ENCODE assay signal across 27 cellular contexts in the genomic region with DNA sequence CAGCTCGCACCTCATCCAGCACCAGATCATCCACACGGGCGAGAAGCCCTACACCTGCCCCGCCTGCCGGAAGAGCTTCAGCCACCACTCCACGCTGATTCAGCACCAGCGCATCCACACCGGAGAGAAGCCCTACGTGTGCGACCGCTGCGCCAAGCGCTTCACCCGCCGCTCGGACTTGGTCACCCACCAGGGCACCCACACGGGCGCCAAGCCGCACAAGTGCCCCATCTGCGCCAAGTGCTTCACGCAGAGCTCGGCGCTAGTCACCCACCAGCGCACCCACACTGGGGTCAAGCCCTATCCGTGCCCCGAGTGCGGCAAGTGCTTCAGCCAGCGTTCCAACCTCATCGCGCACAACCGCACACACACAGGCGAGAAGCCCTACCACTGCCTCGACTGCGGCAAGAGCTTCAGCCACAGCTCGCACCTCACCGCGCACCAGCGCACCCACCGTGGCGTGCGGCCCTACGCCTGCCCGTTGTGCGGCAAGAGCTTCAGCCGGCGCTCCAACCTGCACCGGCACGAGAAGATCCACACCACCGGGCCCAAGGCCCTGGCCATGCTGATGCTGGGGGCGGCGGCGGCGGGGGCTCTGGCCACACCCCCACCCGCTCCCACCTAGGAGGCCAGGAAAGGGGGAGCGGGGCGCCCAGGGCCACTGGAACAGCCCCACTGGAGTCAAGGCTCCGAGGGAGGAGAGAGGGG. TPM values are rescaled to one million over a fixed set of nuclear protein-coding genes. Genes with fewer than 3 reads are reported as not detected.
"Had no signal": no experiment of that assay in that cellular context is flagged by ENCODE, and none has a peak within 500 bp of the region (broad histone marks: within the 10 kb centered on the region; RNA-seq: fewer than 3 reads in every experiment).

No MANE protein-coding gene starts in this region.

- H3K36me3 ChIP-seq: neutrophil had no signal

- H3K4me3 Mint-ChIP-seq: naive thymus-derived CD4-positive, alpha-beta T cell; nephron progenitor cell; stimulated activated naive B cell treated with anti-CD40 and anti-IgM and Interleukin-4, amounts not matched to agents 10 μg/mL and 1 μg/mL and 100 μg/mL, for 72 hours; stimulated activated naive CD8-positive, alpha-beta T cell treated with anti-CD3 and anti-CD28 coated beads, Interleukin-15, amount 100 ng/mL, for 72 hours had no signal

- H3K27ac ChIP-seq: epithelial cell of prostate, esophagus muscularis mucosa, gastrocnemius medialis, heart right ventricle, neutrophil, sigmoid colon, skin epidermis, testis, tibial nerve had no signal

- DNase-seq: effector memory CD4-positive, alpha-beta T cell; gastrocnemius medialis; heart right ventricle; hypothalamus; islet precursor cell; mammary epithelial cell; naive thymus-derived CD4-positive, alpha-beta T cell; nephron progenitor cell; sigmoid colon; stimulated activated CD4-positive, alpha-beta T cell treated with anti-CD3 and anti-CD28 coated beads, Interleukin-2, amount 100 ng/mL, for 24 hours; stimulated activated CD4-positive, alpha-beta T cell treated with anti-CD3 and anti-CD28 coated beads, Interleukin-4, amount 100 ng/mL, for 4 hours; stimulated activated naive B cell treated with anti-CD40 and anti-IgM and Interleukin-4, amounts not matched to agents 10 μg/mL and 1 μg/mL and 100 μg/mL, for 72 hours; stimulated activated naive CD8-positive, alpha-beta T cell treated with anti-CD3 and anti-CD28 coated beads, Interleukin-15, amount 100 ng/mL, for 72 hours; testis had no signal

- H3K4me3 ChIP-seq: esophagus muscularis mucosa, gastrocnemius medialis, heart right ventricle, sigmoid colon, skin epidermis, tibial nerve had no signal

- H3K27me3 Mint-ChIP-seq: naive thymus-derived CD4-positive, alpha-beta T cell; stimulated activated naive CD8-positive, alpha-beta T cell treated with anti-CD3 and anti-CD28 coated beads, Interleukin-15, amount 100 ng/mL, for 72 hours had no signal

- H3K9me3 ChIP-seq: esophagus muscularis mucosa, gastrocnemius medialis, heart right ventricle, neutrophil, sigmoid colon, testis, tibial nerve had no signal

- ATAC-seq: gastrocnemius medialis; heart right ventricle; left lobe of liver; naive thymus-derived CD4-positive, alpha-beta T cell; stimulated activated naive B cell treated with anti-CD40 and anti-IgM and Interleukin-4, amounts not matched to agents 10 μg/mL and 1 μg/mL and 100 μg/mL, for 72 hours; stimulated activated naive CD8-positive, alpha-beta T cell treated with anti-CD3 and anti-CD28 coated beads, Interleukin-15, amount 100 ng/mL, for 72 hours had no signal

- H3K9me3 Mint-ChIP-seq: naive thymus-derived CD4-positive, alpha-beta T cell; nephron progenitor cell; stimulated activated naive B cell treated with anti-CD40 and anti-IgM and Interleukin-4, amounts not matched to agents 10 μg/mL and 1 μg/mL and 100 μg/mL, for 72 hours; stimulated activated naive CD8-positive, alpha-beta T cell treated with anti-CD3 and anti-CD28 coated beads, Interleukin-15, amount 100 ng/mL, for 72 hours had no signal

- H3K27me3 ChIP-seq: esophagus muscularis mucosa, gastrocnemius medialis, heart right ventricle, sigmoid colon, testis, tibial nerve had no signal

- H3K27ac Mint-ChIP-seq: naive thymus-derived CD4-positive, alpha-beta T cell; nephron progenitor cell; stimulated activated naive B cell treated with anti-CD40 and anti-IgM and Interleukin-4, amounts not matched to agents 10 μg/mL and 1 μg/mL and 100 μg/mL, for 72 hours; stimulated activated naive CD8-positive, alpha-beta T cell treated with anti-CD3 and anti-CD28 coated beads, Interleukin-15, amount 100 ng/mL, for 72 hours had no signal

RNA-seq across cellular contexts. Expression of gene ZSCAN10, which starts 20.8 kb away (rescaled TPM):
- total RNA-seq: esophagus muscularis mucosa, fibroblast of villous mesenchyme, gastrocnemius medialis, heart right ventricle, lower leg skin, mammary epithelial cell, mesenteric fat pad, osteocyte, pulmonary artery endothelial cell, sigmoid colon, subcutaneous adipose tissue, tibial nerve, ureter had no signal
